ENCODE assay signal across 11 cellular contexts in genomic region chr20:25227317-25227831, GRCh38. TPM values are rescaled to one million over a fixed set of nuclear protein-coding genes. Genes with fewer than 3 reads are reported as not detected.
DNase-seq lines count a peak whose midpoint lies in the region; ATAC-seq and TF ChIP-seq lines count a peak whose summit lies in the region.
"Had no signal": no experiment of that assay in that cellular context is flagged by ENCODE, and none has a peak within 500 bp of the region (broad histone marks: within the 10 kb centered on the region; RNA-seq: fewer than 3 reads in every experiment).

No MANE protein-coding gene starts in this region.

- no peaks in the 10 kb centered on the region for H3K9me3 Mint-ChIP-seq in CD14-positive monocyte
- H3K9me3 Mint-ChIP-seq: activated naive CD8-positive, alpha-beta T cell treated with anti-CD3 and anti-CD28 coated beads, Interleukin-2, amount 10 ng/mL, durations not matched to agents 7 days and 5 days had no signal

- H3K27me3 Mint-ChIP-seq in CD14-positive monocyte (ENCODE audit: low read depth in 3 of 3) = peaks cover 0 to 4% (median 1%) of the 10 kb centered on the region in 3 donors
- H3K27me3 Mint-ChIP-seq: activated naive CD8-positive, alpha-beta T cell treated with anti-CD3 and anti-CD28 coated beads, Interleukin-2, amount 10 ng/mL, durations not matched to agents 7 days and 5 days; T-helper 17 cell had no signal

- no peak overlapping the region for H2AFZ ChIP-seq in osteoblast (ENCODE audit: low read length)

- intact Hi-C loops in CD14-positive monocyte (cut with micrococcal nuclease) = no loop called here

- H3K4me3 ChIP-seq in SJCRH30 (no peak overlapping the region), osteoblast (ENCODE audit: insufficient read depth, low read length) (no peak overlapping the region)

- DNase-seq in CD14-positive monocyte (ENCODE audit: low spot score) (no peak), SJCRH30 (no peak), fibroblast of peridontal ligament (ENCODE audit: extremely low read depth) (peak; percentile 56), osteoblast (ENCODE audit: insufficient read length, low spot score, missing footprints) (peak; percentile 89), CD1c-positive myeloid dendritic cell (ENCODE audit: extremely low spot score) (no peak), RPMI8226 (no peak)
- DNase-seq: activated naive CD8-positive, alpha-beta T cell treated with anti-CD3 and anti-CD28 coated beads, Interleukin-2, amount 10 ng/mL, durations not matched to agents 7 days and 5 days; DND-41; T-helper 17 cell had no signal

- peak overlapping the region; percentile 12 to 57 for H3K4me3 Mint-ChIP-seq in CD14-positive monocyte
- H3K4me3 Mint-ChIP-seq: activated naive CD8-positive, alpha-beta T cell treated with anti-CD3 and anti-CD28 coated beads, Interleukin-2, amount 10 ng/mL, durations not matched to agents 7 days and 5 days; T-helper 17 cell had no signal

- H3K4me1 ChIP-seq in SJCRH30 (peaks cover 28% of the 10 kb centered on the region), osteoblast (ENCODE audit: insufficient read depth, low read length) (peaks cover 26% of the 10 kb centered on the region)

- H3K4me2 ChIP-seq in osteoblast (ENCODE audit: insufficient read depth, low read length) = peak overlapping the region; percentile 21

- no peaks in the 10 kb centered on the region for H3K9me3 ChIP-seq in SJCRH30 (replicated peaks)
- no peaks in the 10 kb centered on the region for H3K9me3 ChIP-seq in osteoblast (ENCODE audit: low read depth, low read length)

- H3K36me3 Mint-ChIP-seq in CD14-positive monocyte = peaks cover 19 to 21% of the 10 kb centered on the region in 2 donors
- H3K36me3 Mint-ChIP-seq: activated naive CD8-positive, alpha-beta T cell treated with anti-CD3 and anti-CD28 coated beads, Interleukin-2, amount 10 ng/mL, durations not matched to agents 7 days and 5 days had no signal

- no peak for ATAC-seq in GM21529 (IDR thresholded peaks at IDR 0.05; ENCODE audit: unreplicated experiment)
- no peak for ATAC-seq in GM18867 (IDR thresholded peaks at IDR 0.05; ENCODE audit: unreplicated experiment)
- ATAC-seq: T-helper 17 cell had no signal

- H3K27me3 ChIP-seq in SJCRH30 (no peaks in the 10 kb centered on the region), osteoblast (ENCODE audit: insufficient read depth, low read length) (no peaks in the 10 kb centered on the region)

- 0 out of 2 replicates have a peak overlapping the region, but pooled peaks have one; percentile 6 for H3K27ac ChIP-seq in SJCRH30
- H3K27ac ChIP-seq in osteoblast (ENCODE audit: low read depth, low read length) = peak overlapping the region; percentile 34

- no peaks in the 10 kb centered on the region for H3K36me3 ChIP-seq in SJCRH30
- peaks cover 14% of the 10 kb centered on the region for H3K36me3 ChIP-seq in osteoblast (ENCODE audit: insufficient read depth, low read length)

- peaks cover 12% of the 10 kb centered on the region for H3K4me1 Mint-ChIP-seq in CD14-positive monocyte
- H3K4me1 Mint-ChIP-seq: activated naive CD8-positive, alpha-beta T cell treated with anti-CD3 and anti-CD28 coated beads, Interleukin-2, amount 10 ng/mL, durations not matched to agents 7 days and 5 days; T-helper 17 cell had no signal

- TF ChIP-seq CTCF in CD14-positive monocyte (IDR thresholded peaks at IDR 0.05) = no peak
- no peak for TF ChIP-seq CTCF in osteoblast (IDR thresholded peaks at IDR 0.05; ENCODE audit: extremely low read depth, low read depth, low read length)

- no peaks in the 10 kb centered on the region for H3K79me2 ChIP-seq in osteoblast (ENCODE audit: insufficient read depth, low read length)

- H4K20me1 ChIP-seq in osteoblast (ENCODE audit: insufficient read depth, low read length) = no peaks in the 10 kb centered on the region

- H3K27ac Mint-ChIP-seq in CD14-positive monocyte = peak overlapping the region in 5 of 7 donors; percentile 10 to 75 (median 40)
- H3K27ac Mint-ChIP-seq: activated naive CD8-positive, alpha-beta T cell treated with anti-CD3 and anti-CD28 coated beads, Interleukin-2, amount 10 ng/mL, durations not matched to agents 7 days and 5 days; T-helper 17 cell had no signal

RNA-seq across cellular contexts. Expression of gene PYGB, which starts 20.5 kb away (rescaled TPM):
- 10 to 100 TPM; 26.7 to 33.2 TPM for polyA plus RNA-seq in CD14-positive monocyte
- 39.1 and 42.3 TPM in 2 replicates for total RNA-seq in SJCRH30 (2014; rRNA removed; shearing (Covaris generic))
- 191 and 194 TPM in 2 replicates for total RNA-seq in osteoblast

RNA-seq across cellular contexts. Expression of gene ENTPD6, which starts 31.9 kb away (rescaled TPM):
- 10 to 100 TPM; 36.2 to 47.0 TPM for polyA plus RNA-seq in CD14-positive monocyte
- 53.5 and 53.6 TPM in 2 replicates for total RNA-seq in SJCRH30 (2014; rRNA removed; shearing (Covaris generic))
- 50.7 and 55.1 TPM in 2 replicates for total RNA-seq in osteoblast

Comparison
In these comparisons a context has a peak if more than half of its experiments do, and no peak if none do; other contexts are left out.
1. DNase-seq: peak in fibroblast of peridontal ligament (single experiment) and osteoblast (single experiment); none in CD14-positive monocyte (single experiment), SJCRH30 (0 of 2), CD1c-positive myeloid dendritic cell (single experiment) and RPMI8226 (single experiment).